Comparison of ENCODE assay signal across 16 cellular contexts in genomic region chr1:81558291-81559076, GRCh38.
A peak's percentile ranks its signal among the peaks of the same experiment; 100 is the strongest.
DNase-seq lines count a peak whose midpoint lies in the region; ATAC-seq and TF ChIP-seq lines count a peak whose summit lies in the region.
"Had no signal": no experiment of that assay in that cellular context is flagged by ENCODE, and none has a peak within 500 bp of the region (broad histone marks: within the 10 kb centered on the region; RNA-seq: fewer than 3 reads in every experiment).

No MANE protein-coding gene starts in this region.

- no peak for ATAC-seq in natural killer cell
- no peak for ATAC-seq in HG02840 (IDR thresholded peaks at IDR 0.05; ENCODE audit: low FRiP score, unreplicated experiment)
- no peak for ATAC-seq in activated T-cell treated with anti-CD3 and anti-CD28 coated beads, Interleukin-2, amount 50 U/mL, for 4 hours
- ATAC-seq: CD8-positive, alpha-beta T cell had no signal

- no peak overlapping the region for H3K9ac ChIP-seq in liver (ENCODE audit: low read depth in 1 of 2, low read length in 2 of 2)

- H3K4me1 ChIP-seq in liver (ENCODE audit: control insufficient read depth in 4 of 4, insufficient read depth in 4 of 4, low read length in 3 of 4): no peaks in the 10 kb centered on the region
- H3K4me1 ChIP-seq: BE2C had no signal

- H3K27ac Mint-ChIP-seq in natural killer cell: no peak overlapping the region
- H3K27ac Mint-ChIP-seq: CD14-positive monocyte; CD8-positive, alpha-beta T cell had no signal

- 40% methylated on average over 1 of the region's 1 CpG for WGBS in liver

- H3K9me3 Mint-ChIP-seq in natural killer cell: peaks cover 11% of the 10 kb centered on the region in 2 donors
- H3K9me3 Mint-ChIP-seq in activated T-cell treated with anti-CD3 and anti-CD28 coated beads, Interleukin-2, amount 50 U/mL, for 4 hours: peaks cover 4% of the 10 kb centered on the region
- H3K9me3 Mint-ChIP-seq: IgD-negative memory B cell had no signal

- no peak overlapping the region for H3K4me3 ChIP-seq in fibroblast of pulmonary artery (replicated peaks; ENCODE audit: low read depth, low read length)
- no peak overlapping the region for H3K4me3 ChIP-seq in liver (ENCODE audit: low read depth in 1 of 3, low read length in 3 of 3)

- intact Hi-C loops in natural killer cell (cut with micrococcal nuclease): no loop called here

- TF ChIP-seq CTCF in fibroblast of pulmonary artery (IDR thresholded peaks at IDR 0.05; ENCODE audit: low read length, missing control alignments): no peak
- TF ChIP-seq CTCF in liver (IDR thresholded peaks at IDR 0.05; ENCODE audit: low read depth, low read length, missing input control): no peak
- no peak for TF ChIP-seq CTCF in natural killer cell (IDR thresholded peaks at IDR 0.05)

- no peaks in the 10 kb centered on the region for H3K36me3 ChIP-seq in liver (ENCODE audit: control insufficient read depth in 4 of 4, insufficient read depth in 3 of 4, low read depth in 1 of 4, low read length in 3 of 4)
- H3K36me3 ChIP-seq: BE2C had no signal

- no peaks in the 10 kb centered on the region for H3K4me1 Mint-ChIP-seq in natural killer cell
- H3K4me1 Mint-ChIP-seq in activated T-cell treated with anti-CD3 and anti-CD28 coated beads, Interleukin-2, amount 50 U/mL, for 4 hours (ENCODE audit: low read depth): no peaks in the 10 kb centered on the region
- H3K4me1 Mint-ChIP-seq: CD14-positive monocyte had no signal

- peak; percentile 24 for DNase-seq in OCI-M1 (lab: John Stamatoyannopoulos, UW)
- peak; percentile 79 for DNase-seq in amniotic epithelial cell (ENCODE audit: low read depth)
- DNase-seq in fibroblast of pulmonary artery (ENCODE audit: low read depth): peak; percentile 25
- DNase-seq in NCI-H1417 treated with DMSO at 0.1 percent for 48 hours (lab: John Stamatoyannopoulos, UW): no peak
- no peak for DNase-seq in natural killer cell
- DNase-seq in activated T-cell treated with anti-CD3 and anti-CD28 coated beads, Interleukin-2, amount 50 U/mL, for 4 hours: no peak
- DNase-seq: BE2C; CD8-positive, alpha-beta T cell; COR-L47; DMS153; GF-D8; HCEC 1CT had no signal

- no peak overlapping the region for H3K27ac ChIP-seq in liver (ENCODE audit: low read depth in 1 of 2, low read length in 2 of 2)

- no peaks in the 10 kb centered on the region for H3K27me3 Mint-ChIP-seq in natural killer cell (ENCODE audit: low read depth in 2 of 2)
- no peaks in the 10 kb centered on the region for H3K27me3 Mint-ChIP-seq in activated T-cell treated with anti-CD3 and anti-CD28 coated beads, Interleukin-2, amount 50 U/mL, for 4 hours (ENCODE audit: low read depth)
- H3K27me3 Mint-ChIP-seq: IgD-negative memory B cell had no signal

- H3K27me3 ChIP-seq in liver (ENCODE audit: control insufficient read depth in 4 of 4, insufficient read depth in 4 of 4, low read length in 3 of 4): no peaks in the 10 kb centered on the region
- H3K27me3 ChIP-seq: BE2C had no signal

- no peak overlapping the region for H3K4me3 Mint-ChIP-seq in natural killer cell
- H3K4me3 Mint-ChIP-seq in activated T-cell treated with anti-CD3 and anti-CD28 coated beads, Interleukin-2, amount 50 U/mL, for 4 hours: no peak overlapping the region
- H3K4me3 Mint-ChIP-seq: CD14-positive monocyte; CD8-positive, alpha-beta T cell; IgD-negative memory B cell had no signal

- H3K36me3 Mint-ChIP-seq in natural killer cell: no peaks in the 10 kb centered on the region
- H3K36me3 Mint-ChIP-seq in activated T-cell treated with anti-CD3 and anti-CD28 coated beads, Interleukin-2, amount 50 U/mL, for 4 hours (ENCODE audit: insufficient read depth): no peaks in the 10 kb centered on the region
- H3K36me3 Mint-ChIP-seq: CD14-positive monocyte; CD8-positive, alpha-beta T cell; IgD-negative memory B cell had no signal

- no peaks in the 10 kb centered on the region for H3K9me3 ChIP-seq in liver (ENCODE audit: control insufficient read depth in 4 of 4, low read length in 3 of 4)
- H3K9me3 ChIP-seq: BE2C had no signal

- TF ChIP-seq RAD21 in liver (IDR thresholded peaks at IDR 0.05): no peak

TF ChIP-seq in liver, 16 proteins besides CTCF, POLR2A, EP300 and RAD21:
- TF ChIP-seq MAX (IDR thresholded peaks at IDR 0.05) (no peak), HNF4A (conservative IDR thresholded peaks at IDR 0.05) (peak; percentile 39 to 56), GABPA (IDR thresholded peaks at IDR 0.05 in 1 of 2, conservative IDR thresholded peaks at IDR 0.05 in 1 of 2) (no peak), RXRA (IDR thresholded peaks at IDR 0.05) (no peak), JUND (IDR thresholded peaks at IDR 0.05) (no peak), HNF4G (IDR thresholded peaks at IDR 0.05) (no peak), SP1 (IDR thresholded peaks at IDR 0.05) (no peak), EGR1 (IDR thresholded peaks at IDR 0.05; ENCODE audit: low read depth in 2 of 2) (no peak)

Comparison
In these comparisons a context has a peak if more than half of its experiments do, and no peak if none do; other contexts are left out.
1. DNase-seq: peak in OCI-M1 (single experiment), amniotic epithelial cell (single experiment) and fibroblast of pulmonary artery (single experiment); none in NCI-H1417 treated with DMSO at 0.1 percent for 48 hours (single experiment), natural killer cell (single experiment) and activated T-cell treated with anti-CD3 and anti-CD28 coated beads, Interleukin-2, amount 50 U/mL, for 4 hours (single experiment).